In the genomic region with DNA sequence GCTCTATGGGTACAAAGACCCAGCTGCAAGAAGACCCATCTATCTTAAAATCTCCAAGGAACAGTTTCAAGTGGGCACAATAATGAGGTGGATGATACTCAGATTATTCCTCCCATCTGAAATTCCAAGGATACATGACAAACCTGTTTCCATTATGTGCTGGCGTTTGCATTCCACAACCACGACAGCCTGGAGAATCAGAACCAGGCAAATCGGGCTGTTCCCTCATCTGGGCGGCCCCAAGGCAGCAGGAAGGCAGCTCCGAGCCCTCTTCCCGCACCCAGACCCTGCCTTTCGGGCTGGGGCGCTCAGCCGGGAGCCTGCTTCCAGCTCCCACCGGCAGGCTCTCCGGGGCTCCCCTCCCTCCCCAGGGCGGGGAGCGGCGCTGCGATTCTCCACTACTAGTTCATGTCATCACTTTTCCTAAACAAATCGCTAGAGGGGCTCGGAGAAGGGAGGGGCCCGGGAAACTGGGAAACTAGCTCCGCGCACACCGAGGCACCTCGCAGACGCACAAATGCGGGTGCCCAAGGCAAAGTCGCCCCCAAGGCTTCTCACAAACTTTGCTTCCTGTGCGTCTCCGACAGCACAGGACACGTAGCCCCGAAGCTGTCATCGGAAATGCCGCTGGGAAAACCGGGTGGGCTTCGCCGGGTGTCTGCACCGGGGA, we compare ENCODE assay signal across 8 cellular contexts. TPM values are rescaled to one million over a fixed set of nuclear protein-coding genes. Genes with fewer than 3 reads are reported as not detected.
A peak's percentile ranks its signal among the peaks of the same experiment; 100 is the strongest.
DNase-seq lines count a peak whose midpoint lies in the region; ATAC-seq and TF ChIP-seq lines count a peak whose summit lies in the region.

A gene (minus strand): TSS at position 350 of the 670 bp plus-strand sequence. CDS start 197 bp downstream, at position 153.

- no peaks in the 10 kb centered on the region for H3K9me3 ChIP-seq in mucosa of stomach (ENCODE audit: control insufficient read depth, low read length)

- H3K9me3 Mint-ChIP-seq in T-cell (peaks cover 0 to 4% (median 0%) of the 10 kb centered on the region in 3 donors), type B pancreatic cell (no peaks in the 10 kb centered on the region)

- H3K4me1 Mint-ChIP-seq in T-cell (peaks cover 6 to 19% (median 13%) of the 10 kb centered on the region in 3 donors), type B pancreatic cell (ENCODE audit: unreplicated experiment) (peaks cover 30% of the 10 kb centered on the region)

- peak within 1 kb of the TSS; percentile 93 for H3K9ac ChIP-seq in mucosa of stomach (ENCODE audit: low read length)

- H3K27ac Mint-ChIP-seq in T-cell (no peak within 1 kb of the TSS), type B pancreatic cell (peak within 1 kb of the TSS; percentile 82)

- H3K27me3 Mint-ChIP-seq in T-cell (peaks cover 51 to 52% of the 10 kb centered on the region in 2 donors), type B pancreatic cell (peaks cover 46% of the 10 kb centered on the region)

- DNase-seq in NCI-H2227 (lab: John Stamatoyannopoulos, UW; ENCODE audit: unreplicated experiment), result peak; percentile 26
- no peak for DNase-seq in NCI-H2227 treated with DMSO at 0.1 percent for 48 hours (lab: John Stamatoyannopoulos, UW)
- no peak for DNase-seq in T-cell
- no peak for DNase-seq in type B pancreatic cell (ENCODE audit: extremely low spot score, unreplicated experiment)
- DNase-seq in effector CD4-positive, alpha-beta T cell, result no peak

- CTCF ChIA-PET in T-cell (lab: Charles Lee), result interaction anchor here in 1 of 2 donors (0.6 kb wide), 1 partner anchor 1894 kb away, joined by 4 read pairs; no protein-coding TSS in a partner anchor

- peak; percentile 21 for ATAC-seq in HG02973 (IDR thresholded peaks at IDR 0.05; ENCODE audit: unreplicated experiment)
- ATAC-seq in T-cell (replicated peaks in 1 of 4), result peak in 2 of 4 experiments; percentile 11 to 16
- ATAC-seq in esophagus mucosa, result peak; percentile 28

- H3K4me3 ChIP-seq in mucosa of stomach (ENCODE audit: low read length), result peak within 1 kb of the TSS; percentile 83

- no peaks in the 10 kb centered on the region for H3K36me3 ChIP-seq in mucosa of stomach (ENCODE audit: control insufficient read depth, insufficient read depth, low read length)

- no peak for TF ChIP-seq CTCF in type B pancreatic cell (conservative IDR thresholded peaks at IDR 0.05)

- H3K4me3 Mint-ChIP-seq in T-cell, result peak within 1 kb of the TSS; percentile 73 to 79 (median 75)
- peak within 1 kb of the TSS; percentile 92 for H3K4me3 Mint-ChIP-seq in type B pancreatic cell

- peaks cover 40% of the 10 kb centered on the region for H3K4me1 ChIP-seq in mucosa of stomach (ENCODE audit: control insufficient read depth, insufficient read depth, low read length)

- no peaks in the 10 kb centered on the region for H3K27me3 ChIP-seq in mucosa of stomach (ENCODE audit: control insufficient read depth, insufficient read depth, low read length)

- POLR2A ChIA-PET in T-cell (lab: Charles Lee), result no interaction called here

- no peaks in the 10 kb centered on the region for H3K36me3 Mint-ChIP-seq in T-cell
- H3K36me3 Mint-ChIP-seq in type B pancreatic cell, result no peaks in the 10 kb centered on the region

RNA-seq across cellular contexts. Expression of the gene that starts here (rescaled TPM):
- total RNA-seq in T-cell (1 to 10 TPM in 4 of 5 donors, under 1 TPM in 1; 0.78 to 3.7 (median 1.8) TPM), esophagus mucosa (135 TPM), type B pancreatic cell (ENCODE audit: low replicate concordance) (9.4 and 28.8 TPM in 2 replicates)
